1 cellular context compared by ENCODE assay signal in the genomic region with DNA sequence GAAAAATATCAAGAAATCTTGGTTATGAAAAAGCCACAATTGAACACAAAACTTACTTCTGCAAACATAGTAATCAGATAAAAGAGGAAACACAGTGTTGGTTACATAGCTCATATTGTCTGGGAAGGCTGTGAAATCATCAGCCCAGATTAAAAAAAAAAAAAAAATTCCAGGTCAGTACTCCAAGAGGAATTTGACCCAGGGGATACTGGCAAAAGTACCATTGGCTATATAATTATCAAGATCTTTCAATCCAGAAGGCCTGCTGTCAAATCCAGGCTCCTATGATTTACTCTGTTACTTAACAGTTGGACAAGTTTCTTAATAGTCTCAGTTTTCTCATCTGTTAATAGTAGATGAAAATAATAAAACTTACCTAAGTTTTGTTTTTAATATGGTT.
TF ChIP-seq lines count a peak whose summit lies in the region.

No MANE protein-coding gene starts in this region.

TF ChIP-seq in GM23338, 12 proteins besides CTCF, POLR2A, EP300 and RAD21 (continued from another document):
- TF ChIP-seq, protein P1, sequence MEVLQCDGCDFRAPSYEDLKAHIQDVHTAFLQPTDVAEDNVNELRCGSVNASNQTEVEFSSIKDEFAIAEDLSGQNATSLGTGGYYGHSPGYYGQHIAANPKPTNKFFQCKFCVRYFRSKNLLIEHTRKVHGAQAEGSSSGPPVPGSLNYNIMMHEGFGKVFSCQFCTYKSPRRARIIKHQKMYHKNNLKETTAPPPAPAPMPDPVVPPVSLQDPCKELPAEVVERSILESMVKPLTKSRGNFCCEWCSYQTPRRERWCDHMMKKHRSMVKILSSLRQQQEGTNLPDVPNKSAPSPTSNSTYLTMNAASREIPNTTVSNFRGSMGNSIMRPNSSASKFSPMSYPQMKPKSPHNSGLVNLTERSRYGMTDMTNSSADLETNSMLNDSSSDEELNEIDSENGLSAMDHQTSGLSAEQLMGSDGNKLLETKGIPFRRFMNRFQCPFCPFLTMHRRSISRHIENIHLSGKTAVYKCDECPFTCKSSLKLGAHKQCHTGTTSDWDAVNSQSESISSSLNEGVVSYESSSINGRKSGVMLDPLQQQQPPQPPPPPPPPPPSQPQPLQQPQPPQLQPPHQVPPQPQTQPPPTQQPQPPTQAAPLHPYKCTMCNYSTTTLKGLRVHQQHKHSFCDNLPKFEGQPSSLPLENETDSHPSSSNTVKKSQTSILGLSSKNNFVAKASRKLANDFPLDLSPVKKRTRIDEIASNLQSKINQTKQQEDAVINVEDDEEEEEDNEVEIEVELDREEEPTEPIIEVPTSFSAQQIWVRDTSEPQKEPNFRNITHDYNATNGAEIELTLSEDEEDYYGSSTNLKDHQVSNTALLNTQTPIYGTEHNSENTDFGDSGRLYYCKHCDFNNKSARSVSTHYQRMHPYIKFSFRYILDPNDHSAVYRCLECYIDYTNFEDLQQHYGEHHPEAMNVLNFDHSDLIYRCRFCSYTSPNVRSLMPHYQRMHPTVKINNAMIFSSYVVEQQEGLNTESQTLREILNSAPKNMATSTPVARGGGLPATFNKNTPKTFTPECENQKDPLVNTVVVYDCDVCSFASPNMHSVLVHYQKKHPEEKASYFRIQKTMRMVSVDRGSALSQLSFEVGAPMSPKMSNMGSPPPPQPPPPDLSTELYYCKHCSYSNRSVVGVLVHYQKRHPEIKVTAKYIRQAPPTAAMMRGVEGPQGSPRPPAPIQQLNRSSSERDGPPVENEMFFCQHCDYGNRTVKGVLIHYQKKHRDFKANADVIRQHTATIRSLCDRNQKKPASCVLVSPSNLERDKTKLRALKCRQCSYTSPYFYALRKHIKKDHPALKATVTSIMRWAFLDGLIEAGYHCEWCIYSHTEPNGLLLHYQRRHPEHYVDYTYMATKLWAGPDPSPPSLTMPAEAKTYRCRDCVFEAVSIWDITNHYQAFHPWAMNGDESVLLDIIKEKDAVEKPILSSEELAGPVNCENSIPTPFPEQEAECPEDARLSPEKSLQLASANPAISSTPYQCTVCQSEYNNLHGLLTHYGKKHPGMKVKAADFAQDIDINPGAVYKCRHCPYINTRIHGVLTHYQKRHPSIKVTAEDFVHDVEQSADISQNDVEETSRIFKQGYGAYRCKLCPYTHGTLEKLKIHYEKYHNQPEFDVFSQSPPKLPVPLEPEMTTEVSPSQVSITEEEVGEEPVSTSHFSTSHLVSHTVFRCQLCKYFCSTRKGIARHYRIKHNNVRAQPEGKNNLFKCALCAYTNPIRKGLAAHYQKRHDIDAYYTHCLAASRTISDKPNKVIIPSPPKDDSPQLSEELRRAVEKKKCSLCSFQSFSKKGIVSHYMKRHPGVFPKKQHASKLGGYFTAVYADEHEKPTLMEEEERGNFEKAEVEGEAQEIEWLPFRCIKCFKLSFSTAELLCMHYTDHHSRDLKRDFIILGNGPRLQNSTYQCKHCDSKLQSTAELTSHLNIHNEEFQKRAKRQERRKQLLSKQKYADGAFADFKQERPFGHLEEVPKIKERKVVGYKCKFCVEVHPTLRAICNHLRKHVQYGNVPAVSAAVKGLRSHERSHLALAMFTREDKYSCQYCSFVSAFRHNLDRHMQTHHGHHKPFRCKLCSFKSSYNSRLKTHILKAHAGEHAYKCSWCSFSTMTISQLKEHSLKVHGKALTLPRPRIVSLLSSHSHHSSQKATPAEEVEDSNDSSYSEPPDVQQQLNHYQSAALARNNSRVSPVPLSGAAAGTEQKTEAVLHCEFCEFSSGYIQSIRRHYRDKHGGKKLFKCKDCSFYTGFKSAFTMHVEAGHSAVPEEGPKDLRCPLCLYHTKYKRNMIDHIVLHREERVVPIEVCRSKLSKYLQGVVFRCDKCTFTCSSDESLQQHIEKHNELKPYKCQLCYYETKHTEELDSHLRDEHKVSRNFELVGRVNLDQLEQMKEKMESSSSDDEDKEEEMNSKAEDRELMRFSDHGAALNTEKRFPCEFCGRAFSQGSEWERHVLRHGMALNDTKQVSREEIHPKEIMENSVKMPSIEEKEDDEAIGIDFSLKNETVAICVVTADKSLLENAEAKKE (CRISPR knock-in tag; IDR thresholded peaks at IDR 0.05), result no peak
- TF ChIP-seq NANOG (IDR thresholded peaks at IDR 0.05; ENCODE audit: borderline replicate concordance) (no peak), CREB1 (CRISPR knock-in tag; IDR thresholded peaks at IDR 0.05; ENCODE audit: low read depth) (no peak), STAT1 (IDR thresholded peaks at IDR 0.05; ENCODE audit: unreplicated experiment) (no peak), ZNF331 (CRISPR knock-in tag; IDR thresholded peaks at IDR 0.05; ENCODE audit: low read depth) (no peak), POLR2AphosphoS5 (IDR thresholded peaks at IDR 0.05; ENCODE audit: low read depth) (no peak)
- TF ChIP-seq, protein P2, sequence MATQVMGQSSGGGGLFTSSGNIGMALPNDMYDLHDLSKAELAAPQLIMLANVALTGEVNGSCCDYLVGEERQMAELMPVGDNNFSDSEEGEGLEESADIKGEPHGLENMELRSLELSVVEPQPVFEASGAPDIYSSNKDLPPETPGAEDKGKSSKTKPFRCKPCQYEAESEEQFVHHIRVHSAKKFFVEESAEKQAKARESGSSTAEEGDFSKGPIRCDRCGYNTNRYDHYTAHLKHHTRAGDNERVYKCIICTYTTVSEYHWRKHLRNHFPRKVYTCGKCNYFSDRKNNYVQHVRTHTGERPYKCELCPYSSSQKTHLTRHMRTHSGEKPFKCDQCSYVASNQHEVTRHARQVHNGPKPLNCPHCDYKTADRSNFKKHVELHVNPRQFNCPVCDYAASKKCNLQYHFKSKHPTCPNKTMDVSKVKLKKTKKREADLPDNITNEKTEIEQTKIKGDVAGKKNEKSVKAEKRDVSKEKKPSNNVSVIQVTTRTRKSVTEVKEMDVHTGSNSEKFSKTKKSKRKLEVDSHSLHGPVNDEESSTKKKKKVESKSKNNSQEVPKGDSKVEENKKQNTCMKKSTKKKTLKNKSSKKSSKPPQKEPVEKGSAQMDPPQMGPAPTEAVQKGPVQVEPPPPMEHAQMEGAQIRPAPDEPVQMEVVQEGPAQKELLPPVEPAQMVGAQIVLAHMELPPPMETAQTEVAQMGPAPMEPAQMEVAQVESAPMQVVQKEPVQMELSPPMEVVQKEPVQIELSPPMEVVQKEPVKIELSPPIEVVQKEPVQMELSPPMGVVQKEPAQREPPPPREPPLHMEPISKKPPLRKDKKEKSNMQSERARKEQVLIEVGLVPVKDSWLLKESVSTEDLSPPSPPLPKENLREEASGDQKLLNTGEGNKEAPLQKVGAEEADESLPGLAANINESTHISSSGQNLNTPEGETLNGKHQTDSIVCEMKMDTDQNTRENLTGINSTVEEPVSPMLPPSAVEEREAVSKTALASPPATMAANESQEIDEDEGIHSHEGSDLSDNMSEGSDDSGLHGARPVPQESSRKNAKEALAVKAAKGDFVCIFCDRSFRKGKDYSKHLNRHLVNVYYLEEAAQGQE (IDR thresholded peaks at IDR 0.05; ENCODE audit: unreplicated experiment), result no peak
